Comparison of ENCODE assay signal across 18 cellular contexts in genomic region chr13:113526466-113527220, GRCh38. TPM values are rescaled to one million over a fixed set of nuclear protein-coding genes. Genes with fewer than 3 reads are reported as not detected.
A peak's percentile ranks its signal among the peaks of the same experiment; 100 is the strongest.
DNase-seq lines count a peak whose midpoint lies in the region; ATAC-seq and TF ChIP-seq lines count a peak whose summit lies in the region.
"Had no signal": no experiment of that assay in that cellular context is flagged by ENCODE, and none has a peak within 500 bp of the region (broad histone marks: within the 10 kb centered on the region; RNA-seq: fewer than 3 reads in every experiment).

No MANE protein-coding gene starts in this region.

- no peaks in the 10 kb centered on the region for H3F3A ChIP-seq in DOHH2 (ENCODE audit: control insufficient read depth, insufficient read depth)

- H3K4me1 ChIP-seq in BLaER1 (peaks cover 43% of the 10 kb centered on the region), DOHH2 (ENCODE audit: control insufficient read depth, low read length) (peaks cover 11% of the 10 kb centered on the region)
- H3K4me1 ChIP-seq: gastrocnemius medialis, Peyer's patch had no signal

- H3K27ac ChIP-seq in BLaER1 (peak overlapping the region; percentile 85), DOHH2 (ENCODE audit: low read depth, low read length) (no peak overlapping the region)
- H3K27ac ChIP-seq: epithelial cell of prostate, gastrocnemius medialis, left ventricle myocardium inferior, Peyer's patch, vagina had no signal

- H3K4me2 ChIP-seq in BLaER1 (peak overlapping the region; percentile 89), DOHH2 (ENCODE audit: low read length) (peak overlapping the region; percentile 3; the same call in 1 of the 2 replicates)

- H4K20me1 ChIP-seq in BLaER1 (no peaks in the 10 kb centered on the region), DOHH2 (ENCODE audit: control insufficient read depth, insufficient read depth, low read depth, low read length) (no peaks in the 10 kb centered on the region)

- TF ChIP-seq CTCF in DOHH2 (IDR thresholded peaks at IDR 0.05; ENCODE audit: low read depth, low read length, poor library complexity, severe bottlenecking): no peak

- H3K79me2 ChIP-seq in DOHH2 (ENCODE audit: control insufficient read depth, low read length): no peaks in the 10 kb centered on the region

- DNase-seq in NCI-H510A (lab: John Stamatoyannopoulos, UW) (peak; percentile 55), left colon (peak in 1 of 2 donors; percentile 36), NOMO-1 (lab: John Stamatoyannopoulos, UW; ENCODE audit: unreplicated experiment in 2 of 2) (no peak), GM03348 (ENCODE audit: low spot score) (no peak), amygdala (lab: John Stamatoyannopoulos, UW) (no peak)
- DNase-seq: activated CD4-positive, alpha-beta T cell treated with anti-CD3 and anti-CD28 coated beads, Interleukin-2, amount 10 ng/mL, durations not matched to agents 24 days and 14 days; CD4-positive, CD25-positive, alpha-beta regulatory T cell; EL; gastrocnemius medialis; left ventricle myocardium inferior; NCI-H446; stimulated activated CD4-positive, alpha-beta T cell treated with anti-CD3 and anti-CD28 coated beads, Interleukin-2, amount 100 ng/mL, for 48 hours had no signal

- H3K9ac ChIP-seq in BLaER1: no peak overlapping the region

- H3K36me3 ChIP-seq in BLaER1: peaks cover 41% of the 10 kb centered on the region
- peaks cover 16% of the 10 kb centered on the region for H3K36me3 ChIP-seq in DOHH2 (ENCODE audit: control insufficient read depth, low read length)

- no peaks in the 10 kb centered on the region for H3K9me2 ChIP-seq in DOHH2 (replicated peaks; ENCODE audit: control insufficient read depth, low read length)

- H3K27me3 ChIP-seq in BLaER1: no peaks in the 10 kb centered on the region
- no peaks in the 10 kb centered on the region for H3K27me3 ChIP-seq in DOHH2 (ENCODE audit: control insufficient read depth, low read length)
- H3K27me3 ChIP-seq: gastrocnemius medialis, Peyer's patch, vagina had no signal

- H3K4me3 ChIP-seq in BLaER1 (no peak overlapping the region), DOHH2 (ENCODE audit: low read length) (no peak overlapping the region)
- H3K4me3 ChIP-seq: gastrocnemius medialis, left ventricle myocardium inferior, Peyer's patch, vagina had no signal

- H3K9me3 ChIP-seq in BLaER1 (no peaks in the 10 kb centered on the region), DOHH2 (ENCODE audit: control insufficient read depth, insufficient read depth, low read length) (no peaks in the 10 kb centered on the region)
- H3K9me3 ChIP-seq: gastrocnemius medialis, left ventricle myocardium inferior, Peyer's patch, vagina had no signal

- peak; percentile 92 for ATAC-seq in left colon
- no peak for ATAC-seq in GM21526 (IDR thresholded peaks at IDR 0.05; ENCODE audit: low FRiP score, unreplicated experiment)
- ATAC-seq: gastrocnemius medialis had no signal

- intact Hi-C loops in left colon (cut with DNase I, micrococcal nuclease): no loop called here

RNA-seq across cellular contexts. Expression of gene DCUN1D2, which starts 36.1 kb away (rescaled TPM):
- total RNA-seq in left colon: 10 to 100 TPM; 18.2 to 22.7 TPM

RNA-seq across cellular contexts. Expression of gene TFDP1, which starts 57.9 kb away (rescaled TPM):
- total RNA-seq in left colon: 10 to 100 TPM; 61.1 to 72.6 TPM
